ENCODE assay signal across 9 cellular contexts in the genomic region with DNA sequence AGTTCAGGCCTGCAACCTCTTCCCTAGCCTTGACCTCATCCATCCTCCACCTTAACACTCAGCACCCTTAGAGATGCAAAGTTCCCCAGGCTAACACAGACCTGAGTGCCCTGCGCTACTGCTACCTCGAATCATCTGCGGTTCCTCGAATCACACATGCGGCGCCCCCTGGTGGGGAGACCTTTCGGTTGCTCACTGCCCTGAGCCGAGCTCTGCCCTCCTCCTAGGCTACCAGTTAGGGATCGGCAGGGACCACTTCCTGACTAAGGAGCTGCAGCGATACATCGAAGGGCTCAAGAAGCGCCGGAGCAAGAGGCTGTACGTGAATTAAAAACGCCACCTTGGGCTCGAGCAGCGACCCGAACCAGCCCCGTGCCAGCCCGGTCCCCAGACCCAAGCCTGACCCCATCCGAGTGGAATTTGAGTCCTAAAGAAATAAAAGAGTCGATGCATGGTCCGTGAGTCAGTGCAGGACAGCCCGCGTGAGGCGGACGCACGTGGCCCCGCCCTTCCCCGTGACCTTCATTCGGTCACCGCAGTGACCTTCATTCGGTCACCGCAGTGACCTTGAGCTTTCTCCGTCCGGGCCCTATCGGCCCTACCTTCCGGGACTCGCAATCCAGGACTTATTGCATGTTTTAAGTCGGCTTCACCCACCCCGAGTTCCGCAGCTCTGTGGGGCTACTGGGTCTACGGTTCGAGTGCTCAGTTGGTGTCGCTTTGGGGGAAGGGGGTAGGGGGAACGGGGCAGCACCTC. TPM values are rescaled to one million over a fixed set of nuclear protein-coding genes. Genes with fewer than 3 reads are reported as not detected.
DNase-seq lines count a peak whose midpoint lies in the region; ATAC-seq and TF ChIP-seq lines count a peak whose summit lies in the region.
"Had no signal": no experiment of that assay in that cellular context is flagged by ENCODE, and none has a peak within 500 bp of the region (broad histone marks: within the 10 kb centered on the region; RNA-seq: fewer than 3 reads in every experiment).

No MANE protein-coding gene starts in this region.

- intact Hi-C loops in lower leg skin (cut with DNase I; ENCODE audit: low total_unique reads) = loop anchor here (5.0 kb wide), 1 partner anchor 97 kb away; the partner anchor contains the start of gene FERMT3

- no peak for TF ChIP-seq POLR2A in lower leg skin (IDR thresholded peaks at IDR 0.05)

- ATAC-seq in GM19351 (IDR thresholded peaks at IDR 0.05; ENCODE audit: unreplicated experiment) (peak; percentile 42), HG03565 (IDR thresholded peaks at IDR 0.05; ENCODE audit: unreplicated experiment) (peak; percentile 21)

- 0 to 1% methylated on average over 39 to 46 of the region's 46 CpGs for WGBS in lower leg skin, 2 donors

- peak in 1 of 3 donors; percentile 79 for TF ChIP-seq CTCF in lower leg skin (IDR thresholded peaks at IDR 0.05)

- DNase-seq in CD1c-positive myeloid dendritic cell (ENCODE audit: extremely low spot score) (peak; percentile 96), NCI-H748 treated with DMSO at 0.1 percent for 48 hours (lab: John Stamatoyannopoulos, UW) (peak; percentile 82), dermis microvascular lymphatic vessel endothelial cell (ENCODE audit: low read depth in 2 of 2) (peak; percentile 69 to 88), lower leg skin (ENCODE audit: low spot score in 2 of 2) (peak; percentile 92 to 99)
- DNase-seq in activated CD4-positive, alpha-beta T cell treated with anti-CD3 and anti-CD28 coated beads, Interleukin-2, amount 50 U/mL, for 48 hours = peak; percentile 98 to 99
- DNase-seq in stimulated activated CD4-positive, alpha-beta T cell treated with anti-CD3 and anti-CD28 coated beads, Interleukin-4, amount 100 ng/mL, for 48 hours (ENCODE audit: low read depth in 2 of 2) = peak; percentile 96 to 99

- peak overlapping the region; percentile 25 for H3K4me3 ChIP-seq in lower leg skin (ENCODE audit: low read depth, poor library complexity, severe bottlenecking)

RNA-seq across cellular contexts. Expression of gene ESRRA, which starts 0.8 kb away (rescaled TPM):
- total RNA-seq in dermis microvascular lymphatic vessel endothelial cell (42.0 and 56.0 TPM in 2 replicates), lower leg skin (100 to 1,000 TPM in 2 of 4 donors, 10 to 100 TPM in 2; 49.2 to 108 (median 79.3) TPM)

RNA-seq across cellular contexts. Expression of gene CATSPERZ, which starts 4.3 kb away (rescaled TPM):
- total RNA-seq in dermis microvascular lymphatic vessel endothelial cell (0.25 TPM in 1 of 2 replicates, not detected in the other), lower leg skin (not detected)
- total RNA-seq: subcutaneous adipose tissue had no signal

RNA-seq across cellular contexts. Expression of gene TRMT112, which starts 12.9 kb away (rescaled TPM):
- total RNA-seq in dermis microvascular lymphatic vessel endothelial cell = 168 and 222 TPM in 2 replicates
- 100 to 1,000 TPM; 199 to 356 (median 255) TPM for total RNA-seq in lower leg skin

RNA-seq across cellular contexts. Expression of gene KCNK4, which starts 13.4 kb away (rescaled TPM):
- total RNA-seq in dermis microvascular lymphatic vessel endothelial cell (not detected in 2 replicates), lower leg skin (not detected)
- total RNA-seq: subcutaneous adipose tissue had no signal

RNA-seq across cellular contexts. Expression of gene PRDX5, which starts 13.4 kb away (rescaled TPM):
- total RNA-seq in dermis microvascular lymphatic vessel endothelial cell (217 and 224 TPM in 2 replicates), lower leg skin (100 to 1,000 TPM; 170 to 284 (median 215) TPM)

Comparison
In these comparisons a context has a peak if more than half of its experiments do, and no peak if none do; other contexts are left out.
1. Peak in every context shown above with its lines: DNase-seq, ATAC-seq and H3K4me3 ChIP-seq.